18 cellular contexts compared by ENCODE assay signal in genomic region chr13:94390881-94391280, GRCh38.
DNase-seq lines count a peak whose midpoint lies in the region; ATAC-seq and TF ChIP-seq lines count a peak whose summit lies in the region.
"Had no signal": no experiment of that assay in that cellular context is flagged by ENCODE, and none has a peak within 500 bp of the region (broad histone marks: within the 10 kb centered on the region; RNA-seq: fewer than 3 reads in every experiment).

No MANE protein-coding gene starts in this region.

- H2BK20ac ChIP-seq in IMR-90 (ENCODE audit: low read depth, low read length), result no peak overlapping the region

- no TSS peak for BruUV-seq in IMR-90 (replicated peaks; lab: Mats Ljungman, UMichigan)

- H3K4me1 ChIP-seq in IMR-90 (ENCODE audit: control insufficient read depth, insufficient read depth, low read length), result no peaks in the 10 kb centered on the region
- no peaks in the 10 kb centered on the region for H3K4me1 ChIP-seq in mesendoderm (ENCODE audit: control insufficient read depth, low read depth, low read length)

- no peaks in the 10 kb centered on the region for H3K27me3 Mint-ChIP-seq in stimulated activated naive B cell treated with anti-CD40 and anti-IgM and Interleukin-4, amounts not matched to agents 10 μg/mL and 1 μg/mL and 100 μg/mL, for 72 hours

- intact Hi-C loops in IMR-90 (cut with micrococcal nuclease), result no loop called here

- H4K5ac ChIP-seq in IMR-90 (ENCODE audit: low read depth, low read length) (no peak overlapping the region), mesendoderm (ENCODE audit: low read length) (no peak overlapping the region)

- no peak overlapping the region for H3K4ac ChIP-seq in IMR-90 (ENCODE audit: low read depth, low read length)
- no peak overlapping the region for H3K4ac ChIP-seq in mesendoderm (ENCODE audit: low read depth, low read length)

- no peaks in the 10 kb centered on the region for H3K9me3 Mint-ChIP-seq in stimulated activated naive B cell treated with anti-CD40 and anti-IgM and Interleukin-4, amounts not matched to agents 10 μg/mL and 1 μg/mL and 100 μg/mL, for 72 hours
- H3K9me3 Mint-ChIP-seq: CD8-positive, alpha-beta T cell; GM23338 had no signal

- POLR2A ChIA-PET in IMR-90 (lab: Charles Lee; ENCODE audit: unreplicated experiment), result no interaction called here

- no peak overlapping the region for H3K14ac ChIP-seq in IMR-90 (replicated peaks; ENCODE audit: low read depth, low read length)

- H2AK5ac ChIP-seq in IMR-90 (ENCODE audit: low read depth, low read length) (no peak overlapping the region), mesendoderm (ENCODE audit: low read length) (no peak overlapping the region)

- no peaks in the 10 kb centered on the region for H4K20me1 ChIP-seq in IMR-90 (ENCODE audit: insufficient read depth, low read length)
- H4K20me1 ChIP-seq: BLaER1 had no signal

- dilution Hi-C loops in IMR-90 (cut with HindIII; ENCODE audit: low sequenced_read_pairs, unreplicated experiment), result no loop called here

- H3K18ac ChIP-seq in IMR-90 (ENCODE audit: low read depth, low read length), result no peak overlapping the region
- no peak overlapping the region for H3K18ac ChIP-seq in mesendoderm (ENCODE audit: low read length)

- no peaks in the 10 kb centered on the region for H3K79me2 ChIP-seq in mesendoderm (ENCODE audit: control insufficient read depth, insufficient read depth, low read length)

- H4K8ac ChIP-seq in IMR-90 (ENCODE audit: low read depth in 2 of 2, low read length in 2 of 2) (no peak overlapping the region), mesendoderm (ENCODE audit: low read depth, low read length) (no peak overlapping the region)

- H3K36me3 Mint-ChIP-seq in stimulated activated naive B cell treated with anti-CD40 and anti-IgM and Interleukin-4, amounts not matched to agents 10 μg/mL and 1 μg/mL and 100 μg/mL, for 72 hours, result no peaks in the 10 kb centered on the region
- H3K36me3 Mint-ChIP-seq: CD8-positive, alpha-beta T cell had no signal

- no peaks in the 10 kb centered on the region for H3K36me3 ChIP-seq in IMR-90 (ENCODE audit: control insufficient read depth, insufficient read depth, low read length)
- H3K36me3 ChIP-seq in mesendoderm (ENCODE audit: control insufficient read depth, insufficient read depth, low read length), result no peaks in the 10 kb centered on the region
- H3K36me3 ChIP-seq: BLaER1 had no signal

- no peaks in the 10 kb centered on the region for H3K79me1 ChIP-seq in IMR-90 (ENCODE audit: low read depth in 1 of 2, low read length in 2 of 2)
- no peaks in the 10 kb centered on the region for H3K79me1 ChIP-seq in mesendoderm (ENCODE audit: low read length)

- H3K4me2 ChIP-seq in IMR-90 (ENCODE audit: low read depth, low read length), result no peak overlapping the region
- H3K4me2 ChIP-seq in mesendoderm (ENCODE audit: low read length), result no peak overlapping the region
- H3K4me2 ChIP-seq: BLaER1, GM23338 had no signal

- no peak for TF ChIP-seq POLR2A in IMR-90 (IDR thresholded peaks at IDR 0.05; ENCODE audit: low read depth, low read length)

- H2AK9ac ChIP-seq in IMR-90 (replicated peaks; ENCODE audit: low read depth, low read length, poor library complexity), result no peak overlapping the region

- H2BK120ac ChIP-seq in IMR-90 (ENCODE audit: low read depth, low read length), result no peak overlapping the region
- no peak overlapping the region for H2BK120ac ChIP-seq in mesendoderm (ENCODE audit: low read depth, low read length)

- H3K27me3 ChIP-seq in IMR-90 (ENCODE audit: control insufficient read depth, insufficient read depth, low read length), result no peaks in the 10 kb centered on the region
- no peaks in the 10 kb centered on the region for H3K27me3 ChIP-seq in mesendoderm (ENCODE audit: insufficient read depth, low read length, poor library complexity)
- H3K27me3 ChIP-seq: BLaER1 had no signal

- H3K23ac ChIP-seq in IMR-90 (ENCODE audit: low read depth, low read length) (no peak overlapping the region), mesendoderm (ENCODE audit: low read length) (no peak overlapping the region)

- H3K4me3 Mint-ChIP-seq in stimulated activated naive B cell treated with anti-CD40 and anti-IgM and Interleukin-4, amounts not matched to agents 10 μg/mL and 1 μg/mL and 100 μg/mL, for 72 hours, result no peak overlapping the region
- H3K4me3 Mint-ChIP-seq: CD8-positive, alpha-beta T cell; GM23338 had no signal

- in situ Hi-C loops in IMR-90 (cut with MboI; ENCODE audit: low sequenced_read_pairs), result no loop called here

- TF ChIP-seq CTCF in AG10803 (conservative IDR thresholded peaks at IDR 0.05; ENCODE audit: low read length) (no peak), IMR-90 (conservative IDR thresholded peaks at IDR 0.05; ENCODE audit: low read depth, low read length) (no peak), choroid plexus epithelial cell (conservative IDR thresholded peaks at IDR 0.05; ENCODE audit: low read depth, low read length) (no peak)

- no peak overlapping the region for H3K27ac Mint-ChIP-seq in stimulated activated naive B cell treated with anti-CD40 and anti-IgM and Interleukin-4, amounts not matched to agents 10 μg/mL and 1 μg/mL and 100 μg/mL, for 72 hours
- H3K27ac Mint-ChIP-seq: CD8-positive, alpha-beta T cell had no signal

- H3K9me1 ChIP-seq in IMR-90 (ENCODE audit: insufficient read depth, low read length), result no peaks in the 10 kb centered on the region

- H3K27ac ChIP-seq in IMR-90 (ENCODE audit: insufficient read depth, low read length), result no peak overlapping the region
- no peak overlapping the region for H3K27ac ChIP-seq in mesendoderm (ENCODE audit: low read depth, low read length)
- H3K27ac ChIP-seq: BLaER1 had no signal

- CTCF ChIA-PET in IMR-90 (lab: Yijun Ruan, JAX), result interaction anchor here (0.6 kb wide), 2 partner anchors 10 to 137 kb away, joined by 3 to 4 read pairs; no protein-coding TSS in a partner anchor

- H3K4me1 Mint-ChIP-seq in stimulated activated naive B cell treated with anti-CD40 and anti-IgM and Interleukin-4, amounts not matched to agents 10 μg/mL and 1 μg/mL and 100 μg/mL, for 72 hours, result peaks cover 0 to 7% of the 10 kb centered on the region in 2 donors

- no peak for TF ChIP-seq RAD21 in IMR-90 (IDR thresholded peaks at IDR 0.05; ENCODE audit: low read length)

- H2BK15ac ChIP-seq in IMR-90 (ENCODE audit: low read depth, low read length), result no peak overlapping the region
- H2BK15ac ChIP-seq in mesendoderm (replicated peaks; ENCODE audit: low read depth), result no peak overlapping the region

- DNase-seq in AG10803 (ENCODE audit: low read depth), result peak; percentile 78
- DNase-seq in IMR-90, result peak; percentile 18
- peak; percentile 7 for DNase-seq in choroid plexus epithelial cell (ENCODE audit: low read depth)
- DNase-seq in mesendoderm, result peak; percentile 13
- DNase-seq in stimulated activated naive B cell treated with anti-CD40 and anti-IgM and Interleukin-4, amounts not matched to agents 10 μg/mL and 1 μg/mL and 100 μg/mL, for 72 hours, result no peak
- no peak for DNase-seq in activated CD4-positive, alpha-beta T cell treated with anti-CD3 and anti-CD28 coated beads for 4 hours
- DNase-seq in KG1 (lab: John Stamatoyannopoulos, UW), result no peak
- DNase-seq: 8988T; CD8-positive, alpha-beta T cell; DMS79; HCEC 1CT; NCI-H1105 treated with DMSO at 0.1 percent for 48 hours; NCI-H1694; Right ventricle myocardium superior had no signal

- no peak overlapping the region for H2BK5ac ChIP-seq in IMR-90 (ENCODE audit: low read depth, low read length, poor library complexity, severe bottlenecking)
- no peak overlapping the region for H2BK5ac ChIP-seq in mesendoderm (ENCODE audit: low read length)

- H4K91ac ChIP-seq in IMR-90 (ENCODE audit: insufficient read depth, low read depth, low read length), result no peak overlapping the region

- no peak overlapping the region for H3K4me3 ChIP-seq in AG10803 (ENCODE audit: low read length)
- H3K4me3 ChIP-seq in IMR-90 (ENCODE audit: insufficient read depth, low read depth, low read length), result no peak overlapping the region
- H3K4me3 ChIP-seq in choroid plexus epithelial cell (ENCODE audit: low read depth, low read length), result no peak overlapping the region
- no peak overlapping the region for H3K4me3 ChIP-seq in mesendoderm (ENCODE audit: low read length)
- H3K4me3 ChIP-seq: BLaER1, GM23338 had no signal

- ATAC-seq in IMR-90 (ENCODE audit: low read depth) (no peak; the same call in 1 of the 2 replicates), GM18867 (IDR thresholded peaks at IDR 0.05; ENCODE audit: unreplicated experiment) (no peak)
- ATAC-seq in stimulated activated naive B cell treated with anti-CD40 and anti-IgM and Interleukin-4, amounts not matched to agents 10 μg/mL and 1 μg/mL and 100 μg/mL, for 72 hours (replicated peaks), result no peak
- ATAC-seq: CD8-positive, alpha-beta T cell; GM23338; SK-N-SH treated with all-trans-retinoic acid at 6 μM for 48 hours had no signal

- no CpG with 5 or more reads among the region's 2 CpGs for WGBS in IMR-90 (ENCODE audit: extremely low coverage in 2 of 2, insufficient read length in 1 of 2), 2 experiments
- WGBS in mesendoderm (ENCODE audit: extremely low coverage, insufficient coverage, low lambda C conversion rate), result no CpG with 5 or more reads among the region's 2 CpGs

- no peaks in the 10 kb centered on the region for H3K9me3 ChIP-seq in IMR-90 (ENCODE audit: control insufficient read depth, insufficient read depth, low read length)
- H3K9me3 ChIP-seq: BLaER1 had no signal

- H3K56ac ChIP-seq in IMR-90 (ENCODE audit: extremely low read depth, insufficient read depth, low read length) (no peak overlapping the region), mesendoderm (ENCODE audit: low read length) (no peak overlapping the region)

- H2AFZ ChIP-seq in IMR-90 (replicated peaks; ENCODE audit: low read length, poor library complexity), result no peak overlapping the region
- H2AFZ ChIP-seq: GM23338 had no signal

- H3K9ac ChIP-seq in IMR-90 (ENCODE audit: low read depth, low read length) (no peak overlapping the region), mesendoderm (ENCODE audit: low read length) (no peak overlapping the region)
- H3K9ac ChIP-seq: BLaER1 had no signal

TF ChIP-seq in IMR-90, 13 proteins besides CTCF, POLR2A, EP300 and RAD21:
- TF ChIP-seq USF2 (IDR thresholded peaks at IDR 0.05; ENCODE audit: low read depth, low read length), result no peak

Comparison
In these comparisons a context has a peak if more than half of its experiments do, and no peak if none do; other contexts are left out.
1. DNase-seq: peak in AG10803 (single experiment), IMR-90 (single experiment), choroid plexus epithelial cell (single experiment) and mesendoderm (single experiment); none in stimulated activated naive B cell treated with anti-CD40 and anti-IgM and Interleukin-4, amounts not matched to agents 10 μg/mL and 1 μg/mL and 100 μg/mL, for 72 hours (single experiment), activated CD4-positive, alpha-beta T cell treated with anti-CD3 and anti-CD28 coated beads for 4 hours (0 of 2) and KG1 (single experiment).